Comparison of ENCODE assay signal across 18 cellular contexts in the genomic region with DNA sequence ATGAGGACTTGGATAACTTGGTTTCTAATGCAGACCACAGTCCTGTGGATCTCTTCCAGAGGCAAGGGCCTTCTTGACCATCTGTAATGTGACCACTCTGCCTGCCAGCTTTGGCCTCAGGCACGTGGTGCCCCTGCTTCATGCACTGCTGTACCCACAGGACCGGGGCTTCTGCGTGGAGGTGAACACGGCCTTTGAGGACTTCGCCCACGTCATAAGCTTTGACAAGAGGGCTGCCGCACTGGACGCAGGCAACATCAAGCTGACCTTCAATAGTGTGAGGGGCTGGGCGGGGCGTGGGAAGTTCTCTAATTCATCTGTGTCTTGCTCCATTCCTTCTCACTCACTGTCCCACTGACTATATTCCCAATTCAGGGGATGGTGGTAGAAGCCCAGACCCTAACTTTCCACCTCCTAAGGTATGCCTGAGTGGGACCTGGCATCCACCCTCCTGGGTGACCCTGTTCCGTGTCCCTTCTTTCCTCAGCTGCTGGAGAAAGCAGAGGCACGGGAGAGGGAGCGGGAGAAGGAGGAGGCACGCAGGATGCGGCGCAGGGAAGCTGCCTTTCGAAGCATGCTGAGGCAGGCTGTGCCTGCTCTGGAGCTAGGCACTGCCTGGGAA. TPM values are rescaled to one million over a fixed set of nuclear protein-coding genes. Genes with fewer than 3 reads are reported as not detected.
"Had no signal": no experiment of that assay in that cellular context is flagged by ENCODE, and none has a peak within 500 bp of the region (broad histone marks: within the 10 kb centered on the region; RNA-seq: fewer than 3 reads in every experiment).

No MANE protein-coding gene starts in this region.

- H3K27me3 Mint-ChIP-seq: activated CD8-positive, alpha-beta T cell treated with anti-CD3 and anti-CD28 coated beads for 36 hours; activated naive CD4-positive, alpha-beta T cell treated with anti-CD3 and anti-CD28 coated beads, Interleukin-2, amount 50 U/mL, for 24 hours; naive B cell; T-cell had no signal

- H3K27ac ChIP-seq: body of pancreas, colonic mucosa, right atrium auricular region, uterus had no signal

- H3K36me3 ChIP-seq: colonic mucosa, uterus had no signal

- H3K36me3 Mint-ChIP-seq: activated naive CD4-positive, alpha-beta T cell treated with anti-CD3 and anti-CD28 coated beads, Interleukin-2, amount 50 U/mL, for 24 hours; T-cell had no signal

- H3K9me3 ChIP-seq: body of pancreas, colonic mucosa, right atrium auricular region, uterus had no signal

- H3K4me3 ChIP-seq: body of pancreas, colonic mucosa, lung, right atrium auricular region, uterus had no signal

- H3K4me3 Mint-ChIP-seq: activated CD8-positive, alpha-beta T cell treated with anti-CD3 and anti-CD28 coated beads for 36 hours; activated naive CD4-positive, alpha-beta T cell treated with anti-CD3 and anti-CD28 coated beads, Interleukin-2, amount 50 U/mL, for 24 hours; naive B cell; T-cell had no signal

- H3K27me3 ChIP-seq: body of pancreas, colonic mucosa, right atrium auricular region, uterus had no signal

- DNase-seq: activated CD4-positive, alpha-beta T cell treated with anti-CD3 and anti-CD28 coated beads for 4 hours; activated CD8-positive, alpha-beta T cell treated with anti-CD3 and anti-CD28 coated beads for 36 hours; activated T-cell treated with anti-CD3 and anti-CD28 coated beads, Interleukin-2, amount 50 U/mL, for 48 hours; amygdala; body of pancreas; central memory CD4-positive, alpha-beta T cell; colonic mucosa; effector CD8-positive, alpha-beta T cell; head of caudate nucleus; naive B cell; nucleus accumbens; stimulated activated CD4-positive, alpha-beta T cell treated with anti-CD3 and anti-CD28 coated beads, Interleukin-1b, Interleukin-23, amount 100 ng/mL, for 48 hours; T-cell; T1000; uterus had no signal

- H3K9me3 Mint-ChIP-seq: activated CD8-positive, alpha-beta T cell treated with anti-CD3 and anti-CD28 coated beads for 36 hours; activated naive CD4-positive, alpha-beta T cell treated with anti-CD3 and anti-CD28 coated beads, Interleukin-2, amount 50 U/mL, for 24 hours; naive B cell; T-cell had no signal

- H3K4me1 ChIP-seq: body of pancreas, colonic mucosa had no signal

- H3K27ac Mint-ChIP-seq: activated CD8-positive, alpha-beta T cell treated with anti-CD3 and anti-CD28 coated beads for 36 hours; activated naive CD4-positive, alpha-beta T cell treated with anti-CD3 and anti-CD28 coated beads, Interleukin-2, amount 50 U/mL, for 24 hours had no signal

- ATAC-seq: activated CD8-positive, alpha-beta T cell treated with anti-CD3 and anti-CD28 coated beads for 36 hours; body of pancreas; T-cell had no signal

RNA-seq across cellular contexts. Expression of a gene that starts 36.4 kb away (rescaled TPM):
- total RNA-seq: activated CD8-positive, alpha-beta T cell treated with anti-CD3 and anti-CD28 coated beads for 36 hours had no signal
